Comparison of ENCODE assay signal across 1 cellular context in genomic region chr10:95783741-95784140, GRCh38.
A peak's percentile ranks its signal among the peaks of the same experiment; 100 is the strongest.
TF ChIP-seq lines count a peak whose summit lies in the region.

No MANE protein-coding gene starts in this region.

TF ChIP-seq in GM12878, 131 proteins besides CTCF, POLR2A, EP300 and RAD21 (continued from another document):
- TF ChIP-seq ATF2 (IDR thresholded peaks at IDR 0.05; ENCODE audit: low read length), result peak; percentile 97
- peak; percentile 84; the same call in 1 of the 2 replicates for TF ChIP-seq PAX5 (IDR thresholded peaks at IDR 0.05; ENCODE audit: borderline replicate concordance, low read depth, low read length)
- TF ChIP-seq IRF4 (IDR thresholded peaks at IDR 0.05; ENCODE audit: low read depth, low read length), result peak; percentile 93
- TF ChIP-seq CREM (IDR thresholded peaks at IDR 0.05; ENCODE audit: low read depth), result peak; percentile 75
- no peak for TF ChIP-seq YBX1 (IDR thresholded peaks at IDR 0.05)
- peak in 1 of 2 experiments; percentile 58; a peak in 1 of 4 replicates for TF ChIP-seq ETV6 (conservative IDR thresholded peaks at IDR 0.05 in 1 of 2, IDR thresholded peaks at IDR 0.05 in 1 of 2; ENCODE audit: borderline replicate concordance in 1 of 2, low read depth in 1 of 2)
- TF ChIP-seq RELA (IDR thresholded peaks at IDR 0.05; ENCODE audit: borderline replicate concordance, partially characterized antibody), result peak; percentile 21
- no peak for TF ChIP-seq SMARCA5 (IDR thresholded peaks at IDR 0.05)
- peak; percentile 96 for TF ChIP-seq JUNB (IDR thresholded peaks at IDR 0.05)
- peak; percentile 91 for TF ChIP-seq PML (IDR thresholded peaks at IDR 0.05; ENCODE audit: low read length)
- TF ChIP-seq BCL11A (IDR thresholded peaks at IDR 0.05; ENCODE audit: low read depth, low read length), result peak; percentile 84
- TF ChIP-seq KLF5 (IDR thresholded peaks at IDR 0.05; ENCODE audit: partially characterized antibody), result peak; percentile 17
- no peak for TF ChIP-seq USF1 (IDR thresholded peaks at IDR 0.05; ENCODE audit: borderline replicate concordance, extremely low read length, insufficient read depth, low read depth, low read length)
- no peak for TF ChIP-seq E2F8 (IDR thresholded peaks at IDR 0.05; ENCODE audit: low read depth, partially characterized antibody)
- peak; percentile 92 for TF ChIP-seq IKZF1 (conservative IDR thresholded peaks at IDR 0.05)
- peak; percentile 81 for TF ChIP-seq ATF7 (IDR thresholded peaks at IDR 0.05; ENCODE audit: low read depth)
- TF ChIP-seq NBN (IDR thresholded peaks at IDR 0.05), result peak; percentile 53; the same call in 1 of the 2 replicates
- peak; percentile 75 for TF ChIP-seq MEF2B (IDR thresholded peaks at IDR 0.05; ENCODE audit: partially characterized antibody, poor library complexity, severe bottlenecking)
- TF ChIP-seq NR2F1 (conservative IDR thresholded peaks at IDR 0.05), result 0 out of 2 replicates have a peak, but pooled peaks have one; percentile 27
- TF ChIP-seq BMI1 (IDR thresholded peaks at IDR 0.05; ENCODE audit: borderline replicate concordance), result peak; percentile 94
- TF ChIP-seq ZBTB4 (CRISPR knock-in tag; IDR thresholded peaks at IDR 0.05), result no peak
- 0 out of 2 replicates have a peak, but pooled peaks have one; percentile 3 for TF ChIP-seq STAT1 (conservative IDR thresholded peaks at IDR 0.05)
- TF ChIP-seq RCOR1 (conservative IDR thresholded peaks at IDR 0.05; ENCODE audit: low read depth, low read length), result 0 out of 2 replicates have a peak, but pooled peaks have one; percentile 17
- peak; percentile 43; the same call in 1 of the 2 replicates for TF ChIP-seq CBFB (IDR thresholded peaks at IDR 0.05; ENCODE audit: low read depth)
- TF ChIP-seq KAT2A (conservative IDR thresholded peaks at IDR 0.05; ENCODE audit: control insufficient read depth, low read depth, low read length), result no peak
- TF ChIP-seq ZNF622 (IDR thresholded peaks at IDR 0.05), result no peak
- TF ChIP-seq MLLT1 (IDR thresholded peaks at IDR 0.05), result peak; percentile 69; the same call in 1 of the 2 replicates
- TF ChIP-seq USF2 (IDR thresholded peaks at IDR 0.05; ENCODE audit: borderline replicate concordance, low read depth, low read length), result peak; percentile 65; the same call in 1 of the 2 replicates
- TF ChIP-seq MTA2 (IDR thresholded peaks at IDR 0.05; ENCODE audit: low read depth), result peak; percentile 91
TF ChIP-seq in GM12878: peak in this region for 55.
